In the genomic region with DNA sequence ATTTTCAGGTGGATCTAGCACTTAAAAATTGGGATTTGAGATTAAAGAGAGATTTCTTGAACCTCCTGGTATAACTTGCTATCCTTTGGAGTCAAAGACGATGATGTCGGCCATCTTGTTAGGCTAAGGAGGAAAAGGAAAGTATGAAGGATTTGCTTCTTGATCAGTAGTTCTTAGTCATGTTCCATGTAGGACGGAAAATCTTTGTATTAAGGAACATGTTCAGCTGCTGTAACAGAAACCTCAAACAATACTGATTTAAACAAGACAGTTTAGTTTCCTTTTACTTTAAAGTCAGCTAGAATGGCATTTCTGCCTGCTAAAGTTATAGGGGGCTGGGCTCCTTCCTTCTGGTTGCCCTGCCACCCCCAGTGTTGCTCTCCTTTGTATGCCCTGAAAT, we compare ENCODE assay signal across 19 cellular contexts. TPM values are rescaled to one million over a fixed set of nuclear protein-coding genes. Genes with fewer than 3 reads are reported as not detected.
DNase-seq lines count a peak whose midpoint lies in the region; ATAC-seq and TF ChIP-seq lines count a peak whose summit lies in the region.
"Had no signal": no experiment of that assay in that cellular context is flagged by ENCODE, and none has a peak within 500 bp of the region (broad histone marks: within the 10 kb centered on the region; RNA-seq: fewer than 3 reads in every experiment).

No MANE protein-coding gene starts in this region.

- no peaks in the 10 kb centered on the region for H3K27me3 ChIP-seq in BLaER1
- no peaks in the 10 kb centered on the region for H3K27me3 ChIP-seq in CD4-positive, alpha-beta T cell (ENCODE audit: control insufficient read depth, insufficient read depth, low read length)
- H3K27me3 ChIP-seq: ascending aorta, BE2C, SJSA1, vagina had no signal

- H3K9me3 Mint-ChIP-seq in CD4-positive, alpha-beta T cell: no peaks in the 10 kb centered on the region
- peaks cover 0 to under 1% of the 10 kb centered on the region in 2 donors for H3K9me3 Mint-ChIP-seq in effector memory CD8-positive, alpha-beta T cell
- H3K9me3 Mint-ChIP-seq: endodermal cell had no signal

- CTCF ChIA-PET in CD4-positive, alpha-beta T cell (lab: Charles Lee): interaction anchor here (0.9 to 4.3 kb wide), 3 partner anchors 9 to 70 kb away, joined by 3 to 28 read pairs (median 4); no protein-coding TSS in a partner anchor

- intact Hi-C loops in CD4-positive, alpha-beta T cell (cut with DNase I, micrococcal nuclease): no loop called here

- peak overlapping the region; percentile 42 for H3K4me2 ChIP-seq in BLaER1

- no peak overlapping the region for H3K9ac ChIP-seq in BLaER1

- H4K20me1 ChIP-seq in BLaER1: peaks cover 97% of the 10 kb centered on the region

- peak overlapping the region; percentile 81 for H3K27ac Mint-ChIP-seq in CD4-positive, alpha-beta T cell
- peak overlapping the region; percentile 65 to 74 for H3K27ac Mint-ChIP-seq in effector memory CD8-positive, alpha-beta T cell
- H3K27ac Mint-ChIP-seq: endodermal cell had no signal

- peaks cover 81% of the 10 kb centered on the region for H3K4me1 Mint-ChIP-seq in CD4-positive, alpha-beta T cell (ENCODE audit: low read depth)
- peaks cover 35 to 54% of the 10 kb centered on the region in 2 donors for H3K4me1 Mint-ChIP-seq in effector memory CD8-positive, alpha-beta T cell (ENCODE audit: low read depth in 2 of 2)

- no peaks in the 10 kb centered on the region for H3K27me3 Mint-ChIP-seq in CD4-positive, alpha-beta T cell
- H3K27me3 Mint-ChIP-seq in effector memory CD8-positive, alpha-beta T cell: no peaks in the 10 kb centered on the region

- peaks cover 4% of the 10 kb centered on the region for H3K36me3 Mint-ChIP-seq in CD4-positive, alpha-beta T cell (ENCODE audit: low read depth)
- no peaks in the 10 kb centered on the region for H3K36me3 Mint-ChIP-seq in effector memory CD8-positive, alpha-beta T cell (ENCODE audit: insufficient read depth)

- POLR2A ChIA-PET in CD4-positive, alpha-beta T cell (lab: Charles Lee): interaction anchor here (1.0 to 2.5 kb wide), 7 partner anchors 9 to 214 kb away, joined by 3 to 17 read pairs (median 6); no protein-coding TSS in a partner anchor

- no peak for TF ChIP-seq CTCF in CD4-positive, alpha-beta T cell (IDR thresholded peaks at IDR 0.05)
- TF ChIP-seq CTCF in VCaP (conservative IDR thresholded peaks at IDR 0.05): no peak

- no peak overlapping the region for H3K4me3 ChIP-seq in BLaER1
- H3K4me3 ChIP-seq: ascending aorta, lung, SJSA1, vagina had no signal

- H3K36me3 ChIP-seq in BLaER1: peaks cover 30% of the 10 kb centered on the region
- H3K36me3 ChIP-seq: ascending aorta, BE2C, SJSA1, vagina had no signal

- ATAC-seq in CD4-positive, alpha-beta T cell (ENCODE audit: poor library complexity): peak; percentile 21
- no peak for ATAC-seq in effector memory CD8-positive, alpha-beta T cell (replicated peaks)
- ATAC-seq in GM19455 (IDR thresholded peaks at IDR 0.05; ENCODE audit: unreplicated experiment) (no peak), GM21526 (IDR thresholded peaks at IDR 0.05; ENCODE audit: low FRiP score, unreplicated experiment) (no peak), HG03097 (IDR thresholded peaks at IDR 0.05; ENCODE audit: low FRiP score, unreplicated experiment) (no peak)

- peak overlapping the region; percentile 24 for H3K27ac ChIP-seq in BLaER1
- H3K27ac ChIP-seq in CD4-positive, alpha-beta T cell (ENCODE audit: low read depth, low read length): no peak overlapping the region
- H3K27ac ChIP-seq in VCaP: peak overlapping the region; percentile 60; the same call in 1 of the 2 replicates
- H3K27ac ChIP-seq: ascending aorta, SJSA1, vagina had no signal

- H3K4me3 Mint-ChIP-seq in CD4-positive, alpha-beta T cell: peak overlapping the region; percentile 76
- peak overlapping the region; percentile 48 to 50 for H3K4me3 Mint-ChIP-seq in effector memory CD8-positive, alpha-beta T cell
- H3K4me3 Mint-ChIP-seq: endodermal cell had no signal

- H3K4me1 ChIP-seq in BLaER1: peaks cover 93% of the 10 kb centered on the region
- H3K4me1 ChIP-seq: BE2C, SJSA1 had no signal

- DNase-seq in CD4-positive, alpha-beta T cell: no peak
- no peak for DNase-seq in effector memory CD8-positive, alpha-beta T cell
- DNase-seq: activated CD4-positive, alpha-beta T cell treated with anti-CD3 and anti-CD28 coated beads for 48 hours; BE2C; DMS53; endodermal cell; NCI-H1436 treated with DMSO at 0.1 percent for 48 hours; NCI-H774; stimulated activated CD4-positive, alpha-beta T cell treated with anti-CD3 and anti-CD28 coated beads, Interleukin-2, amount 100 ng/mL, for 24 hours; T-helper 9 cell had no signal

- no peaks in the 10 kb centered on the region for H3K9me3 ChIP-seq in BLaER1
- H3K9me3 ChIP-seq in CD4-positive, alpha-beta T cell (ENCODE audit: control insufficient read depth, low read length): no peaks in the 10 kb centered on the region
- H3K9me3 ChIP-seq: ascending aorta, BE2C, SJSA1, vagina had no signal

RNA-seq across cellular contexts. Expression of gene MGAT5, which starts 56.4 kb away (rescaled TPM):
- total RNA-seq in CD4-positive, alpha-beta T cell: 10 to 100 TPM; 77.5 to 77.8 TPM
